Comparison of ENCODE assay signal across 13 cellular contexts in the genomic region with DNA sequence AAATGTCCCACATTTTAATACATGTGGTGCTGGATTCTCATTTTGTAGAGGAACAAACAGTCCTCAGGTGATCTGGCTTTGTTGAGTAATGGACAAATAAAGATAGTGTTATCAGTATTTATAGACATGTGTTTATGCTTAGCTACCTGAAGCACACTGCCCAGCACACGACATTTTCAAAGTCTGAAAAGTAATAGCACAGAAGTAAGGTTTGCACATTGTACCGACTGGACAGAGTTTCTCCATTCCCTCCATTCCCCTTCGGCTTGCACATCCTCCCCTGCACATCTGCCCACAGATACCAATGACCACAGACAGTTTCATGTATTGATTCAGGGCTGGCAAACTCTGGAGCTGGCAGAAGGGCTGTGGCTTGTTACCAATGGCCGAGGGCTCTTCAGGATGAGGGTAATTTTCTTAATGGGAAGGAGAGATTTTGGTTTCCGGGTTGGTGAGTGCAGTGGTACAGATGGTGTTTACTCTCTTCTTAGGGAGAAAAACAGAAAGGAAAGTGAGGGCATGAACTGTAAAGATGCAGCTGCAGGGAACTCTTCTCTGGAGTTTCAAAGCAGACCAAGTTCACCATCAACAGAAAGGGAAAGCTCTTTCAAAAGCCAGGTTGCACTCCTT. TPM values are rescaled to one million over a fixed set of nuclear protein-coding genes. Genes with fewer than 3 reads are reported as not detected.
DNase-seq lines count a peak whose midpoint lies in the region; TF ChIP-seq lines count a peak whose summit lies in the region.
"Had no signal": no experiment of that assay in that cellular context is flagged by ENCODE, and none has a peak within 500 bp of the region (broad histone marks: within the 10 kb centered on the region; RNA-seq: fewer than 3 reads in every experiment).

No MANE protein-coding gene starts in this region.

- H3K4me3 Mint-ChIP-seq in HFFc6, result 0 out of 2 replicates have a peak overlapping the region, but pooled peaks have one; percentile 26
- peak overlapping the region in 3 of 5 experiments; percentile 24 to 67 (median 46) for H3K4me3 Mint-ChIP-seq in brain
- H3K4me3 Mint-ChIP-seq in activated CD4-positive, alpha-beta T cell treated with anti-CD3 and anti-CD28 coated beads, Interleukin-2, amount 10 ng/mL, durations not matched to agents 7 days and 5 days, result no peak overlapping the region
- H3K4me3 Mint-ChIP-seq in activated CD4-positive, alpha-beta T cell treated with anti-CD3 and anti-CD28 coated beads, Interleukin-2, amount 10 ng/mL, durations not matched to agents 24 days and 14 days, result no peak overlapping the region
- H3K4me3 Mint-ChIP-seq: activated CD4-positive, alpha-beta T cell treated with anti-CD3 and anti-CD28 coated beads for 36 hours; natural killer cell had no signal

- DNase-seq in HFFc6 (no peak), NCI-H2227 treated with DMSO at 0.1 percent for 48 hours (lab: John Stamatoyannopoulos, UW) (peak; percentile 7), osteoblast (ENCODE audit: insufficient read length, low spot score, missing footprints) (no peak), hippocampal formation (lab: John Stamatoyannopoulos, UW) (no peak)
- no peak for DNase-seq in activated CD4-positive, alpha-beta T cell treated with anti-CD3 and anti-CD28 coated beads, Interleukin-2, amount 10 ng/mL, durations not matched to agents 7 days and 5 days
- DNase-seq in activated CD4-positive, alpha-beta T cell treated with anti-CD3 and anti-CD28 coated beads, Interleukin-2, amount 10 ng/mL, durations not matched to agents 24 days and 14 days, result no peak
- DNase-seq: activated CD4-positive, alpha-beta T cell treated with anti-CD3 and anti-CD28 coated beads for 36 hours; dermis blood vessel endothelial cell; foreskin fibroblast; natural killer cell had no signal

- H3K9me3 Mint-ChIP-seq in HFFc6 (no peaks in the 10 kb centered on the region), brain (no peaks in the 10 kb centered on the region)
- no peaks in the 10 kb centered on the region for H3K9me3 Mint-ChIP-seq in activated CD4-positive, alpha-beta T cell treated with anti-CD3 and anti-CD28 coated beads, Interleukin-2, amount 10 ng/mL, durations not matched to agents 7 days and 5 days
- no peaks in the 10 kb centered on the region for H3K9me3 Mint-ChIP-seq in activated CD4-positive, alpha-beta T cell treated with anti-CD3 and anti-CD28 coated beads, Interleukin-2, amount 10 ng/mL, durations not matched to agents 24 days and 14 days
- H3K9me3 Mint-ChIP-seq: natural killer cell had no signal

- H2AFZ ChIP-seq in osteoblast (ENCODE audit: low read length), result peak overlapping the region; percentile 12

- CTCF ChIA-PET in activated CD4-positive, alpha-beta T cell treated with anti-CD3 and anti-CD28 coated beads, Interleukin-2, amount 10 ng/mL, durations not matched to agents 7 days and 5 days (lab: Charles Lee), result interaction anchor here (0.9 to 1.2 kb wide), 3 partner anchors 13 to 137 kb away, joined by 3 to 4 read pairs (median 3); no protein-coding TSS in a partner anchor

- H3K27ac Mint-ChIP-seq in HFFc6 (no peak overlapping the region), brain (no peak overlapping the region)
- no peak overlapping the region for H3K27ac Mint-ChIP-seq in activated CD4-positive, alpha-beta T cell treated with anti-CD3 and anti-CD28 coated beads, Interleukin-2, amount 10 ng/mL, durations not matched to agents 7 days and 5 days
- no peak overlapping the region for H3K27ac Mint-ChIP-seq in activated CD4-positive, alpha-beta T cell treated with anti-CD3 and anti-CD28 coated beads, Interleukin-2, amount 10 ng/mL, durations not matched to agents 24 days and 14 days
- H3K27ac Mint-ChIP-seq: activated CD4-positive, alpha-beta T cell treated with anti-CD3 and anti-CD28 coated beads for 36 hours; natural killer cell had no signal

- no peaks in the 10 kb centered on the region for H4K20me1 ChIP-seq in osteoblast (ENCODE audit: insufficient read depth, low read length)

- TF ChIP-seq CTCF in HFFc6 (IDR thresholded peaks at IDR 0.05) (no peak), brain (conservative IDR thresholded peaks at IDR 0.05) (no peak), osteoblast (IDR thresholded peaks at IDR 0.05; ENCODE audit: extremely low read depth, low read depth, low read length) (no peak)

- H3K4me2 ChIP-seq in osteoblast (ENCODE audit: insufficient read depth, low read length), result peak overlapping the region; percentile 34

- POLR2A ChIA-PET in activated CD4-positive, alpha-beta T cell treated with anti-CD3 and anti-CD28 coated beads, Interleukin-2, amount 10 ng/mL, durations not matched to agents 7 days and 5 days (lab: Charles Lee), result no interaction called here

- H3K4me1 ChIP-seq in osteoblast (ENCODE audit: insufficient read depth, low read length), result no peaks in the 10 kb centered on the region

- H3K79me2 ChIP-seq in osteoblast (ENCODE audit: insufficient read depth, low read length), result no peaks in the 10 kb centered on the region

- H3K4me1 Mint-ChIP-seq in HFFc6 (ENCODE audit: low read depth) (peaks cover 19% of the 10 kb centered on the region), brain (peaks cover 15% of the 10 kb centered on the region)
- peaks cover 4% of the 10 kb centered on the region for H3K4me1 Mint-ChIP-seq in activated CD4-positive, alpha-beta T cell treated with anti-CD3 and anti-CD28 coated beads, Interleukin-2, amount 10 ng/mL, durations not matched to agents 7 days and 5 days
- H3K4me1 Mint-ChIP-seq in activated CD4-positive, alpha-beta T cell treated with anti-CD3 and anti-CD28 coated beads, Interleukin-2, amount 10 ng/mL, durations not matched to agents 24 days and 14 days, result no peaks in the 10 kb centered on the region

- no peaks in the 10 kb centered on the region for H3K9me3 ChIP-seq in osteoblast (ENCODE audit: low read depth, low read length)
- H3K9me3 ChIP-seq: thoracic aorta had no signal

- H3K36me3 ChIP-seq in osteoblast (ENCODE audit: insufficient read depth, low read length), result no peaks in the 10 kb centered on the region
- H3K36me3 ChIP-seq: thoracic aorta had no signal

- H3K4me3 ChIP-seq in osteoblast (ENCODE audit: insufficient read depth, low read length), result no peak overlapping the region
- H3K4me3 ChIP-seq: skin epidermis, thoracic aorta had no signal

- peaks cover 54% of the 10 kb centered on the region for H3K27me3 ChIP-seq in osteoblast (ENCODE audit: insufficient read depth, low read length)

- intact Hi-C loops in activated CD4-positive, alpha-beta T cell treated with anti-CD3 and anti-CD28 coated beads, Interleukin-2, amount 10 ng/mL, durations not matched to agents 24 days and 14 days (cut with micrococcal nuclease), result loop anchor here (10.0 kb wide), 1 partner anchor 549 kb away; no protein-coding TSS in a partner anchor

- H3K36me3 Mint-ChIP-seq in HFFc6 (ENCODE audit: low read depth), result no peaks in the 10 kb centered on the region
- H3K36me3 Mint-ChIP-seq in brain, result no peaks in the 10 kb centered on the region
- no peaks in the 10 kb centered on the region for H3K36me3 Mint-ChIP-seq in activated CD4-positive, alpha-beta T cell treated with anti-CD3 and anti-CD28 coated beads, Interleukin-2, amount 10 ng/mL, durations not matched to agents 7 days and 5 days (ENCODE audit: low read depth)
- H3K36me3 Mint-ChIP-seq in activated CD4-positive, alpha-beta T cell treated with anti-CD3 and anti-CD28 coated beads, Interleukin-2, amount 10 ng/mL, durations not matched to agents 24 days and 14 days (ENCODE audit: low read depth), result no peaks in the 10 kb centered on the region
- H3K36me3 Mint-ChIP-seq: natural killer cell had no signal

- H3K27ac ChIP-seq in osteoblast (ENCODE audit: low read depth, low read length), result no peak overlapping the region
- H3K27ac ChIP-seq: skin epidermis, thoracic aorta had no signal

- no peaks in the 10 kb centered on the region for H3K27me3 Mint-ChIP-seq in HFFc6 (ENCODE audit: insufficient read depth)
- H3K27me3 Mint-ChIP-seq in brain, result peaks cover 18% of the 10 kb centered on the region
- H3K27me3 Mint-ChIP-seq in activated CD4-positive, alpha-beta T cell treated with anti-CD3 and anti-CD28 coated beads, Interleukin-2, amount 10 ng/mL, durations not matched to agents 7 days and 5 days, result peaks cover 22% of the 10 kb centered on the region
- H3K27me3 Mint-ChIP-seq in activated CD4-positive, alpha-beta T cell treated with anti-CD3 and anti-CD28 coated beads, Interleukin-2, amount 10 ng/mL, durations not matched to agents 24 days and 14 days, result peaks cover 28% of the 10 kb centered on the region

RNA-seq across cellular contexts. Expression of gene GRPR, which starts 2.3 kb away (rescaled TPM):
- under 1 TPM in 5 of 6 experiments, not detected in 1; 0.11 to 0.28 (median 0.23) TPM for total RNA-seq in HFFc6 (2021; fragmentation: NEBNext Ultra II Directional; extraction: Animal tissue kit (Norgen Biotek cat#: 25700))
- polyA plus RNA-seq in brain (ENCODE audit: insufficient read depth, low read depth, low replicate concordance), result not detected
- not detected in 2 replicates for total RNA-seq in osteoblast
- total RNA-seq in activated CD4-positive, alpha-beta T cell treated with anti-CD3 and anti-CD28 coated beads, Interleukin-2, amount 10 ng/mL, durations not matched to agents 7 days and 5 days, result under 1 TPM in 1 of 2 experiments, not detected in 1; 0.10 TPM
- total RNA-seq in activated CD4-positive, alpha-beta T cell treated with anti-CD3 and anti-CD28 coated beads, Interleukin-2, amount 10 ng/mL, durations not matched to agents 24 days and 14 days, result not detected in 2 replicates
- total RNA-seq: activated CD4-positive, alpha-beta T cell treated with anti-CD3 and anti-CD28 coated beads for 36 hours; dermis blood vessel endothelial cell; thoracic aorta had no signal

RNA-seq across cellular contexts. Expression of gene MAGEB17, which starts 41.6 kb away (rescaled TPM):
- not detected for total RNA-seq in HFFc6 (2021; fragmentation: NEBNext Ultra II Directional; extraction: Animal tissue kit (Norgen Biotek cat#: 25700))
- not detected for polyA plus RNA-seq in brain (ENCODE audit: insufficient read depth, low read depth, low replicate concordance)
- total RNA-seq in osteoblast, result not detected in 2 replicates
- total RNA-seq in activated CD4-positive, alpha-beta T cell treated with anti-CD3 and anti-CD28 coated beads, Interleukin-2, amount 10 ng/mL, durations not matched to agents 7 days and 5 days, result not detected
- not detected in 2 replicates for total RNA-seq in activated CD4-positive, alpha-beta T cell treated with anti-CD3 and anti-CD28 coated beads, Interleukin-2, amount 10 ng/mL, durations not matched to agents 24 days and 14 days
- total RNA-seq: activated CD4-positive, alpha-beta T cell treated with anti-CD3 and anti-CD28 coated beads for 36 hours; dermis blood vessel endothelial cell; natural killer cell; thoracic aorta had no signal

Comparison
In these comparisons a context has a peak if more than half of its experiments do, and no peak if none do; other contexts are left out.
1. H3K4me3 Mint-ChIP-seq: peak in HFFc6 (single experiment) and brain (3 of 5); none in activated CD4-positive, alpha-beta T cell treated with anti-CD3 and anti-CD28 coated beads, Interleukin-2, amount 10 ng/mL, durations not matched to agents 7 days and 5 days (single experiment) and activated CD4-positive, alpha-beta T cell treated with anti-CD3 and anti-CD28 coated beads, Interleukin-2, amount 10 ng/mL, durations not matched to agents 24 days and 14 days (single experiment).